Comparison of ENCODE assay signal across 8 cellular contexts in genomic region chr2:10057231-10058107, GRCh38. TPM values are rescaled to one million over a fixed set of nuclear protein-coding genes. Genes with fewer than 3 reads are reported as not detected.
DNase-seq lines count a peak whose midpoint lies in the region; ATAC-seq and TF ChIP-seq lines count a peak whose summit lies in the region.

No MANE protein-coding gene starts in this region.

- H3K27ac ChIP-seq in left ventricle myocardium inferior (replicated peaks), result peak overlapping the region; percentile 71
- no peak overlapping the region for H3K27ac ChIP-seq in MM.1S (ENCODE audit: low read length)

- no peak for ATAC-seq in activated naive CD8-positive, alpha-beta T cell treated with anti-CD3 and anti-CD28 coated beads, Interleukin-2, amount 10 ng/mL, durations not matched to agents 7 days and 5 days (ENCODE audit: low read depth)

- POLR2A ChIA-PET in activated naive CD8-positive, alpha-beta T cell treated with anti-CD3 and anti-CD28 coated beads, Interleukin-2, amount 10 ng/mL, durations not matched to agents 7 days and 5 days (lab: Charles Lee), result no interaction called here

- H3K27me3 ChIP-seq in left ventricle myocardium inferior (ENCODE audit: low read depth) (no peaks in the 10 kb centered on the region), MM.1S (replicated peaks; ENCODE audit: insufficient read depth, low read length) (0 out of 2 replicates have a peak, but pooled peaks cover 4% of the 10 kb centered on the region)

- H3K79me2 ChIP-seq in MM.1S (ENCODE audit: low read length), result no peaks in the 10 kb centered on the region

- no peaks in the 10 kb centered on the region for H4K20me1 ChIP-seq in MM.1S (ENCODE audit: insufficient read depth, low read length)

- H2AFZ ChIP-seq in MM.1S (ENCODE audit: low read length), result no peak overlapping the region

- H3K4me3 ChIP-seq in AG10803 (ENCODE audit: low read length) (peak overlapping the region; percentile 38), left ventricle myocardium inferior (peak overlapping the region; percentile 48), skeletal muscle cell (ENCODE audit: low read depth, low read length) (peak overlapping the region; percentile 31), MM.1S (ENCODE audit: low read length) (no peak overlapping the region)

- TF ChIP-seq CTCF in AG10803 (conservative IDR thresholded peaks at IDR 0.05; ENCODE audit: low read length) (no peak; the same call in 1 of the 2 replicates), left ventricle myocardium inferior (IDR thresholded peaks at IDR 0.05; ENCODE audit: borderline replicate concordance) (no peak), MM.1S (IDR thresholded peaks at IDR 0.05; ENCODE audit: low read length) (no peak)

- H3K27me3 Mint-ChIP-seq in activated naive CD8-positive, alpha-beta T cell treated with anti-CD3 and anti-CD28 coated beads, Interleukin-2, amount 10 ng/mL, durations not matched to agents 7 days and 5 days, result peaks cover 6% of the 10 kb centered on the region

- peak overlapping the region; percentile 60 for H3K4me3 Mint-ChIP-seq in activated naive CD8-positive, alpha-beta T cell treated with anti-CD3 and anti-CD28 coated beads, Interleukin-2, amount 10 ng/mL, durations not matched to agents 7 days and 5 days

- H3K9me2 ChIP-seq in MM.1S (replicated peaks; ENCODE audit: insufficient read depth, low read length), result no peaks in the 10 kb centered on the region

- H3K4me2 ChIP-seq in MM.1S (ENCODE audit: low read depth, low read length), result no peak overlapping the region

- H3F3A ChIP-seq in MM.1S (ENCODE audit: insufficient read depth, low read length), result no peaks in the 10 kb centered on the region

- H3K36me3 ChIP-seq in left ventricle myocardium inferior (peaks cover 35% of the 10 kb centered on the region), MM.1S (replicated peaks; ENCODE audit: insufficient read depth, low read length) (0 out of 2 replicates have a peak, but pooled peaks cover under 1% of the 10 kb centered on the region)

- H3K4me1 ChIP-seq in left ventricle myocardium inferior (peaks cover 60% of the 10 kb centered on the region), MM.1S (ENCODE audit: low read length) (no peaks in the 10 kb centered on the region)

- no peaks in the 10 kb centered on the region for H3K9me3 Mint-ChIP-seq in activated naive CD8-positive, alpha-beta T cell treated with anti-CD3 and anti-CD28 coated beads, Interleukin-2, amount 10 ng/mL, durations not matched to agents 7 days and 5 days

- peaks cover 3% of the 10 kb centered on the region for H3K36me3 Mint-ChIP-seq in activated naive CD8-positive, alpha-beta T cell treated with anti-CD3 and anti-CD28 coated beads, Interleukin-2, amount 10 ng/mL, durations not matched to agents 7 days and 5 days

- intact Hi-C loops in left ventricle myocardium inferior (cut with micrococcal nuclease), result no loop called here

- H3K9me3 ChIP-seq in left ventricle myocardium inferior (replicated peaks), result no peaks in the 10 kb centered on the region
- no peaks in the 10 kb centered on the region for H3K9me3 ChIP-seq in MM.1S (replicated peaks; ENCODE audit: insufficient read depth, low read length)

- peak; percentile 80 for DNase-seq in AG10803 (ENCODE audit: low read depth)
- DNase-seq in HT-29 (ENCODE audit: low spot score), result peak; percentile 70
- no peak for DNase-seq in activated naive CD8-positive, alpha-beta T cell treated with anti-CD3 and anti-CD28 coated beads, Interleukin-2, amount 10 ng/mL, durations not matched to agents 7 days and 5 days
- peak; percentile 78 for DNase-seq in left ventricle myocardium inferior
- peak; percentile 41 for DNase-seq in skeletal muscle cell (ENCODE audit: low read depth)
- no peak for DNase-seq in NCI-H146 (lab: John Stamatoyannopoulos, UW)
- no peak for DNase-seq in MM.1S
- DNase-seq in stimulated activated naive CD4-positive, alpha-beta T cell treated with Interleukin-2 at 50 U/mL for 16 hours (lab: John Stamatoyannopoulos, UW), result no peak

- no peak overlapping the region for H3K9ac ChIP-seq in MM.1S (ENCODE audit: low read length)

- H3K27ac Mint-ChIP-seq in activated naive CD8-positive, alpha-beta T cell treated with anti-CD3 and anti-CD28 coated beads, Interleukin-2, amount 10 ng/mL, durations not matched to agents 7 days and 5 days, result no peak overlapping the region

- peaks cover 1% of the 10 kb centered on the region for H3K4me1 Mint-ChIP-seq in activated naive CD8-positive, alpha-beta T cell treated with anti-CD3 and anti-CD28 coated beads, Interleukin-2, amount 10 ng/mL, durations not matched to agents 7 days and 5 days

RNA-seq across cellular contexts. Expression of gene KLF11, which starts 14.1 kb away (rescaled TPM):
- total RNA-seq in HT-29 (2014; rRNA removed; shearing (Covaris generic)), result 8.5 and 13.8 TPM in 2 replicates
- total RNA-seq in activated naive CD8-positive, alpha-beta T cell treated with anti-CD3 and anti-CD28 coated beads, Interleukin-2, amount 10 ng/mL, durations not matched to agents 7 days and 5 days, result 1 to 10 TPM; 6.8 to 7.1 TPM
- total RNA-seq in left ventricle myocardium inferior, result 20.8 TPM

RNA-seq across cellular contexts. Expression of gene CYS1, which starts 22.7 kb away (rescaled TPM):
- total RNA-seq in HT-29 (2014; rRNA removed; shearing (Covaris generic)), result not detected in 2 replicates
- under 1 TPM; 0.11 to 0.14 TPM for total RNA-seq in activated naive CD8-positive, alpha-beta T cell treated with anti-CD3 and anti-CD28 coated beads, Interleukin-2, amount 10 ng/mL, durations not matched to agents 7 days and 5 days
- 3.3 TPM for total RNA-seq in left ventricle myocardium inferior

Comparison
In these comparisons a context has a peak if more than half of its experiments do, and no peak if none do; other contexts are left out.
1. DNase-seq: peak in AG10803 (single experiment), HT-29 (single experiment), left ventricle myocardium inferior (single experiment) and skeletal muscle cell (single experiment); none in activated naive CD8-positive, alpha-beta T cell treated with anti-CD3 and anti-CD28 coated beads, Interleukin-2, amount 10 ng/mL, durations not matched to agents 7 days and 5 days (single experiment), NCI-H146 (single experiment), MM.1S (single experiment) and stimulated activated naive CD4-positive, alpha-beta T cell treated with Interleukin-2 at 50 U/mL for 16 hours (single experiment).